ENCODE assay signal across 1 cellular context in genomic region chr19:36009633-36010379, GRCh38.
TF ChIP-seq lines count a peak whose summit lies in the region.

No MANE protein-coding gene starts in this region.

TF ChIP-seq in GM23338, 12 proteins besides CTCF, POLR2A, EP300 and RAD21 (continued from another document):
- TF ChIP-seq REST (IDR thresholded peaks at IDR 0.05; ENCODE audit: unreplicated experiment) = no peak
- TF ChIP-seq NANOG (IDR thresholded peaks at IDR 0.05; ENCODE audit: borderline replicate concordance) = no peak
- no peak for TF ChIP-seq JUNB (IDR thresholded peaks at IDR 0.05; ENCODE audit: unreplicated experiment)
- TF ChIP-seq ZNF331 (CRISPR knock-in tag; IDR thresholded peaks at IDR 0.05; ENCODE audit: low read depth) = no peak
